30 cellular contexts compared by ENCODE assay signal in the genomic region with DNA sequence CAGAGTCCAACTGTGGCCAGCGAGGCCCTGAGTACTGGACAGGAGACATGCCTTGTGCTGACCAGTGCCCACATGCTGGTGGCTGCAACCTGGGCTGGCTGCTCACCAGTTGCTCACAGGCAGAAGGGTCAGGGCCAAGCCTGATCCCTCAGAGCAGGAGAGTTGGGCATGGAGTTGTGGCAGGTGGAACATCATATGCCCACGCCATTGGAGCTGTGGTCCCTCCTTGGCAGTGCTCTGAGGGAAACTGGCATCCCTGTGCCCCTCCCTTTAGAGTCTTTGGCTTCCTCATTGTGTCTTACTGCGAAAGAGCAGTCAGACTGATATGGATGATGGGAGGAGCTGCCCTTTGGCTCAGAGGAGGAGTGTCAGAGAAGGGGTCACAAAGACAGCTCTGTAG. TPM values are rescaled to one million over a fixed set of nuclear protein-coding genes. Genes with fewer than 3 reads are reported as not detected.
"Had no signal": no experiment of that assay in that cellular context is flagged by ENCODE, and none has a peak within 500 bp of the region (broad histone marks: within the 10 kb centered on the region; RNA-seq: fewer than 3 reads in every experiment).

No MANE protein-coding gene starts in this region.

- H3K9me3 ChIP-seq: psoas muscle, upper lobe of left lung, vagina had no signal

- ATAC-seq: esophagus mucosa; left lobe of liver; naive thymus-derived CD4-positive, alpha-beta T cell; psoas muscle had no signal

- H3K4me1 ChIP-seq: parathyroid adenoma, psoas muscle had no signal

- H3K4me3 ChIP-seq: lung, psoas muscle, upper lobe of left lung, vagina had no signal

- H3K36me3 ChIP-seq: brain microvascular endothelial cell, upper lobe of left lung, vagina had no signal

- FAIRE-seq: astrocyte, kidney had no signal

- H3K27me3 ChIP-seq: brain microvascular endothelial cell, upper lobe of left lung, vagina had no signal

- DNase-seq: activated CD4-positive, alpha-beta T cell treated with anti-CD3 and anti-CD28 coated beads for 4 hours; activated CD4-positive, alpha-beta T cell treated with anti-CD3 and anti-CD28 coated beads, Interleukin-2, amount 50 U/mL, for 4 hours; activated effector memory CD4-positive, alpha-beta T cell treated with Interleukin-2 at 50 U/mL for 16 hours; activated naive CD4-positive, alpha-beta T cell treated with Interleukin-2 at 50 U/mL for 16 hours; activated naive CD8-positive, alpha-beta T cell treated with anti-CD3 and anti-CD28 coated beads, Interleukin-2, amount 10 ng/mL, durations not matched to agents 7 days and 5 days; brain microvascular endothelial cell; foreskin fibroblast; head of caudate nucleus; hypothalamus; immature natural killer cell; kidney; mesendoderm; naive thymus-derived CD4-positive, alpha-beta T cell; nucleus accumbens; stimulated activated CD4-positive, alpha-beta T cell treated with anti-CD3 and anti-CD28 coated beads, Interleukin-2, amount 100 ng/mL, for 48 hours; stimulated activated naive CD4-positive, alpha-beta T cell treated with Interleukin-2 at 50 U/mL for 16 hours; T-helper 2 cell; upper lobe of left lung had no signal

- H3K27ac ChIP-seq: brain microvascular endothelial cell, parathyroid adenoma, psoas muscle, upper lobe of left lung, vagina, VCaP had no signal

RNA-seq across cellular contexts. Expression of gene MYEOV, which starts 3.2 kb away (rescaled TPM):
- total RNA-seq: activated naive CD8-positive, alpha-beta T cell treated with anti-CD3 and anti-CD28 coated beads, Interleukin-2, amount 10 ng/mL, durations not matched to agents 7 days and 5 days; astrocyte; cardiac septum; cerebellum; temporal lobe had no signal
- polyA plus RNA-seq: immature natural killer cell; naive thymus-derived CD4-positive, alpha-beta T cell; neural cell had no signal
